Comparison of ENCODE assay signal across 1 cellular context in genomic region chrX:40867352-40867751, GRCh38.
TF ChIP-seq lines count a peak whose summit lies in the region.

No MANE protein-coding gene starts in this region.

TF ChIP-seq in IMR-90, 13 proteins besides CTCF, POLR2A, EP300 and RAD21 (continued from another document):
- no peak for TF ChIP-seq MXI1 (IDR thresholded peaks at IDR 0.05; ENCODE audit: borderline replicate concordance, low read depth, low read length)
- no peak for TF ChIP-seq RFX5 (IDR thresholded peaks at IDR 0.05; ENCODE audit: low read depth, low read length)
- TF ChIP-seq SMC3 (IDR thresholded peaks at IDR 0.05; ENCODE audit: low read depth, low read length) = no peak
- TF ChIP-seq USF2 (IDR thresholded peaks at IDR 0.05; ENCODE audit: low read depth, low read length) = no peak
- no peak for TF ChIP-seq NFE2L2 (IDR thresholded peaks at IDR 0.05; ENCODE audit: low read depth, low read length)
- no peak for TF ChIP-seq BHLHE40 (IDR thresholded peaks at IDR 0.05; ENCODE audit: low read depth, low read length)
- TF ChIP-seq CHD1 (IDR thresholded peaks at IDR 0.05; ENCODE audit: low read depth, low read length) = no peak
- no peak for TF ChIP-seq RCOR1 (IDR thresholded peaks at IDR 0.05; ENCODE audit: insufficient replicate concordance, low read length)
- no peak for TF ChIP-seq MAFK (IDR thresholded peaks at IDR 0.05; ENCODE audit: low read depth, low read length)
- no peak for TF ChIP-seq FOS (IDR thresholded peaks at IDR 0.05; ENCODE audit: low read depth, low read length)
